ENCODE assay signal across 8 cellular contexts in the genomic region with DNA sequence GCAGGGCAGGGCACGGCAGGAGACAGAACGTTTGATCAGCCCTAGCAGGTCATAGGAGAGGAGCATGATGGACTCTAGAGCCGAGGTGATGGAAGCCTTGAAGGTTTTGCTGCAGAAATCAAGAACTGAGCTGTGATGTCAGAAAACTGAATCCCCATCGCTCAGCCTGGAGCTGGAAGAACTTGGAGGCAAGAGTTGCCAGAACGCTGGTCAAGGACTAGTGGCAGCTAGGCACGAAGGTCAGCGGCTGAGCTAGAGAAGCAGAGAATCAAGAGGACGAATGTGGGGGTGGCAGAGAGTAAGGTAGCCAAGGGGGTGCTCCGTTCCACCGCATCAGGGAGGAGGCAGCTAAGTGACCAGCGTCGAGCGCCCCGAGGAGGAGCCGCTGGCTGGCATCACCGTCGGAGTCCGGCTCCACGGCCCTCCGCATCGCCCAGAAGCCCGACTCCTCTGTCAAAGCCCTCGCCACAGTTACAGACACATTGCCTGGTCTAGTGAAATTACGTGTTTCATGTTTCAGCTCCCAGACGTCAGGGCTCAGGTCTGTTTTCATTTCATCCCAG. TPM values are rescaled to one million over a fixed set of nuclear protein-coding genes. Genes with fewer than 3 reads are reported as not detected.
A peak's percentile ranks its signal among the peaks of the same experiment; 100 is the strongest.
DNase-seq lines count a peak whose midpoint lies in the region; ATAC-seq and TF ChIP-seq lines count a peak whose summit lies in the region.

No MANE protein-coding gene starts in this region.

- WGBS in body of pancreas, 2 donors = 6 to 9% methylated on average over 25 of the region's 25 CpGs
- 4% methylated on average over 18 of the region's 25 CpGs for WGBS in right lobe of liver (ENCODE audit: insufficient coverage, low coverage, low lambda C conversion rate, missing lambda C conversion rate)
- WGBS in thyroid gland, 2 donors = 9 to 12% methylated on average over 24 to 25 of the region's 25 CpGs

- no peaks in the 10 kb centered on the region for H3K27me3 ChIP-seq in body of pancreas
- H3K27me3 ChIP-seq in right lobe of liver = no peaks in the 10 kb centered on the region
- no peaks in the 10 kb centered on the region for H3K27me3 ChIP-seq in thyroid gland

- H3K36me3 ChIP-seq in body of pancreas (replicated peaks in 1 of 2; ENCODE audit: insufficient read depth in 1 of 2, low read depth in 2 of 2) = no peaks in the 10 kb centered on the region
- H3K36me3 ChIP-seq in right lobe of liver = no peaks in the 10 kb centered on the region
- no peaks in the 10 kb centered on the region for H3K36me3 ChIP-seq in thyroid gland

- no peak for DNase-seq in activated naive CD4-positive, alpha-beta T cell treated with anti-CD3 and anti-CD28 coated beads for 36 hours
- DNase-seq in activated naive CD4-positive, alpha-beta T cell treated with anti-CD3 and anti-CD28 coated beads, Interleukin-2, amount 50 U/mL, for 16 hours = no peak
- DNase-seq in body of pancreas = peak in 1 of 4 donors; percentile 23
- DNase-seq in right lobe of liver = peak in 2 of 3 donors; percentile 38 to 60
- DNase-seq in thyroid gland = peak; percentile 62 to 64
- DNase-seq in stimulated activated CD4-positive, alpha-beta T cell treated with anti-CD3 and anti-CD28 coated beads, Interleukin-1b, Interleukin-23, amount 100 ng/mL, for 48 hours = no peak
- no peak for DNase-seq in NOMO-1 treated with dmso at 0.1 percent for 144 hours (lab: John Stamatoyannopoulos, UW; ENCODE audit: unreplicated experiment)

- peaks cover 10% of the 10 kb centered on the region for H3K36me3 Mint-ChIP-seq in activated naive CD4-positive, alpha-beta T cell treated with anti-CD3 and anti-CD28 coated beads for 36 hours (ENCODE audit: low read depth)

- intact Hi-C loops in activated naive CD4-positive, alpha-beta T cell treated with anti-CD3 and anti-CD28 coated beads for 36 hours (cut with micrococcal nuclease) = no loop called here
- intact Hi-C loops in body of pancreas (cut with DNase I) (loop anchor here (10.0 kb wide), 1 partner anchor 205 kb away; no protein-coding TSS in a partner anchor), right lobe of liver (cut with DNase I) (loop anchor here in 1 of 2 donors (10.0 kb wide), 1 partner anchor 105 kb away; no protein-coding TSS in a partner anchor), thyroid gland (cut with DNase I) (no loop called here)

- peaks cover 7% of the 10 kb centered on the region for H3K27me3 Mint-ChIP-seq in activated naive CD4-positive, alpha-beta T cell treated with anti-CD3 and anti-CD28 coated beads for 36 hours (ENCODE audit: low read depth)

- no peaks in the 10 kb centered on the region for H3K9me3 Mint-ChIP-seq in activated naive CD4-positive, alpha-beta T cell treated with anti-CD3 and anti-CD28 coated beads for 36 hours

- no peak overlapping the region for H3K27ac Mint-ChIP-seq in activated naive CD4-positive, alpha-beta T cell treated with anti-CD3 and anti-CD28 coated beads for 36 hours

- H3K27ac ChIP-seq in body of pancreas = peak overlapping the region in 1 of 4 donors; percentile 67
- no peak overlapping the region for H3K27ac ChIP-seq in right lobe of liver
- peak overlapping the region in 2 of 3 donors; percentile 78 to 83 for H3K27ac ChIP-seq in thyroid gland

- TF ChIP-seq POLR2A in body of pancreas (IDR thresholded peaks at IDR 0.05) (no peak), right lobe of liver (IDR thresholded peaks at IDR 0.05) (no peak), thyroid gland (IDR thresholded peaks at IDR 0.05) (no peak)

- H3K4me1 Mint-ChIP-seq in activated naive CD4-positive, alpha-beta T cell treated with anti-CD3 and anti-CD28 coated beads for 36 hours (ENCODE audit: low read depth) = peaks cover 31% of the 10 kb centered on the region

- H3K9me3 ChIP-seq in body of pancreas (no peaks in the 10 kb centered on the region), right lobe of liver (no peaks in the 10 kb centered on the region), thyroid gland (no peaks in the 10 kb centered on the region)

- peaks cover 29% of the 10 kb centered on the region for H3K4me1 ChIP-seq in body of pancreas
- no peaks in the 10 kb centered on the region for H3K4me1 ChIP-seq in right lobe of liver
- peaks cover 29 to 37% of the 10 kb centered on the region in 2 donors for H3K4me1 ChIP-seq in thyroid gland

- H3K4me3 ChIP-seq in body of pancreas (peak overlapping the region; percentile 79 to 84), right lobe of liver (peak overlapping the region; percentile 94 to 95 (median 94)), thyroid gland (replicated peaks in 1 of 3) (peak overlapping the region; percentile 36 to 76 (median 67))

- ATAC-seq in HG03354 (IDR thresholded peaks at IDR 0.05; ENCODE audit: poor library complexity, severe bottlenecking, unreplicated experiment) = peak; percentile 4
- ATAC-seq in body of pancreas = peak; percentile 10
- peak in 3 of 4 donors; percentile 12 to 39 (median 29) for ATAC-seq in right lobe of liver

- no peak for TF ChIP-seq CTCF in body of pancreas (IDR thresholded peaks at IDR 0.05)
- TF ChIP-seq CTCF in right lobe of liver (IDR thresholded peaks at IDR 0.05) = no peak
- TF ChIP-seq CTCF in thyroid gland (IDR thresholded peaks at IDR 0.05) = no peak

- CTCF ChIA-PET in activated naive CD4-positive, alpha-beta T cell treated with anti-CD3 and anti-CD28 coated beads for 36 hours (lab: Charles Lee) = interaction anchor here (0.6 to 6.3 kb wide), 11 partner anchors 9 to 215 kb away, joined by 3 to 49 read pairs (median 5); no protein-coding TSS in a partner anchor

- H3K4me3 Mint-ChIP-seq in activated naive CD4-positive, alpha-beta T cell treated with anti-CD3 and anti-CD28 coated beads for 36 hours = peak overlapping the region; percentile 81

RNA-seq across cellular contexts. Expression of a gene that starts 1.2 kb away (rescaled TPM):
- total RNA-seq in activated naive CD4-positive, alpha-beta T cell treated with anti-CD3 and anti-CD28 coated beads for 36 hours = 10 to 100 TPM; 41.2 to 42.8 TPM
- total RNA-seq in body of pancreas (10 to 100 TPM; 11.5 to 19.5 TPM), right lobe of liver (1 to 10 TPM; 4.0 to 9.7 (median 7.1) TPM), thyroid gland (10 to 100 TPM; 33.3 to 69.6 (median 58.1) TPM)

Comparison
In these comparisons a context has a peak if more than half of its experiments do, and no peak if none do; other contexts are left out.
1. DNase-seq: peak in right lobe of liver (2 of 3) and thyroid gland (2 of 2); none in activated naive CD4-positive, alpha-beta T cell treated with anti-CD3 and anti-CD28 coated beads for 36 hours (single experiment), activated naive CD4-positive, alpha-beta T cell treated with anti-CD3 and anti-CD28 coated beads, Interleukin-2, amount 50 U/mL, for 16 hours (single experiment), stimulated activated CD4-positive, alpha-beta T cell treated with anti-CD3 and anti-CD28 coated beads, Interleukin-1b, Interleukin-23, amount 100 ng/mL, for 48 hours (single experiment) and NOMO-1 treated with dmso at 0.1 percent for 144 hours (single experiment).
2. H3K27ac ChIP-seq: peak in thyroid gland (2 of 3); none in right lobe of liver (0 of 3).
3. Peak in every context shown above with its lines, with median percentiles within 50 percentile points of each other: ATAC-seq and H3K4me3 ChIP-seq.